ENCODE assay signal across 16 cellular contexts in the genomic region with DNA sequence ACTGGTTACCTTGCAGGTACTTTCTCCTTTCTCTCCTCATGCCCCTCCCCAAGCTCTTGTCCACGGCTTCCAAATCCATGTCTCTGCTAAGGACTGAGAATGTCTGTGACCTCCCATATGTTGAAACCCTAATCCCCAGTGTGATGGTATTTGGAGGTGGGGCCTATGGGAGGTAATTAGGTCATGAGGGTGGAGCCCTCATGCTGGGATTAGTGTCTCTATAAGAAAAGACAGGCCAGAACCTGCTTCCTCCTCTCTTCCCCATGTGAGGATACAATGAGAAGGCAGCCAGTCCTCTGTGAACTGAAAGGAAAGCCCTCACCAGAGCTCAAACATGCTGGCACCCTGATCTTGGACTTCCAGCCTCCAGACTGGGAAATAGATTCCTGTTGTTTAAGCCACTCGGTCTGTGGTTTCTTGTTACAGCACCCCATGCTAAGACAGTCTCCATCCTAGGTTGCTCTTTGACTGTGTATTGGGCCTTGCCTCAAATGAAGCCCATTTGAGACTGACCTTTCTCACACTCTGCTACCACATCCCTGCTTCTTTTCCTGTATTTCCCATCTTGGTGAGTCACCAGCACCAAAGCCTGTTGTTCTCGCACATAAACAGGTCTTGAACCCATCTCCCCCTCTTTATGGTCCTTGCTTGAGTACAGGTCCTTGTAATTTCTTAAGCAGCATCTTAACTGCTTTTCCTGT.
DNase-seq lines count a peak whose midpoint lies in the region; ATAC-seq lines count a peak whose summit lies in the region.
"Had no signal": no experiment of that assay in that cellular context is flagged by ENCODE, and none has a peak within 500 bp of the region (broad histone marks: within the 10 kb centered on the region; RNA-seq: fewer than 3 reads in every experiment).

No MANE protein-coding gene starts in this region.

- H2AFZ ChIP-seq in neuronal stem cell (ENCODE audit: low read length) = peak overlapping the region; percentile 3

- H3K4me2 ChIP-seq in neuronal stem cell (ENCODE audit: insufficient read depth, low read length, poor library complexity, severe bottlenecking) = no peak overlapping the region

- no peak overlapping the region for H3K14ac ChIP-seq in neuronal stem cell (ENCODE audit: low read length)

- H2BK120ac ChIP-seq in neuronal stem cell (ENCODE audit: low read depth, low read length) = no peak overlapping the region

- H3K4me1 ChIP-seq in esophagus (ENCODE audit: control insufficient read depth in 2 of 2, insufficient read depth in 2 of 2, low read length in 1 of 2) (peaks cover 0 to 7% of the 10 kb centered on the region in 2 donors), neuronal stem cell (ENCODE audit: control insufficient read depth in 2 of 2, insufficient read depth in 1 of 2, low read depth in 1 of 2, low read length in 2 of 2) (peaks cover 7 to 8% of the 10 kb centered on the region in 2 donors)
- H3K4me1 ChIP-seq: tibial artery had no signal

- peak overlapping the region; percentile 76 to 89 for H3K27ac ChIP-seq in esophagus (ENCODE audit: low read depth in 2 of 2, low read length in 1 of 2)
- no peak overlapping the region for H3K27ac ChIP-seq in neuronal stem cell (replicated peaks; ENCODE audit: low read length)
- H3K27ac ChIP-seq: dorsolateral prefrontal cortex, tibial artery had no signal

- no peak overlapping the region for H3K23ac ChIP-seq in neuronal stem cell (ENCODE audit: low read depth, low read length, poor library complexity)

- DNase-seq in H7 (peak; percentile 30), OCI-M1 (lab: John Stamatoyannopoulos, UW) (peak; percentile 14), neuronal stem cell (ENCODE audit: low spot score) (peak; percentile 63), midbrain (lab: John Stamatoyannopoulos, UW) (no peak)
- DNase-seq in activated CD4-positive, alpha-beta memory T cell treated with anti-CD3 and anti-CD28 coated beads, Interleukin-2, amount 10 ng/mL, durations not matched to agents 7 days and 5 days = no peak
- DNase-seq: aorta, dorsolateral prefrontal cortex, kidney, NCI-H748 treated with DMSO at 0.1 percent for 48 hours, tibial artery had no signal

- POLR2A ChIA-PET in activated CD4-positive, alpha-beta memory T cell treated with anti-CD3 and anti-CD28 coated beads, Interleukin-2, amount 10 ng/mL, durations not matched to agents 7 days and 5 days (lab: Charles Lee) = interaction anchor here (0.6 kb wide), 1 partner anchor 257 kb away, joined by 3 read pairs; no protein-coding TSS in a partner anchor

- H3K79me1 ChIP-seq in neuronal stem cell (ENCODE audit: low read depth, low read length) = no peaks in the 10 kb centered on the region

- CTCF ChIA-PET in activated CD4-positive, alpha-beta memory T cell treated with anti-CD3 and anti-CD28 coated beads, Interleukin-2, amount 10 ng/mL, durations not matched to agents 7 days and 5 days (lab: Charles Lee) = interaction anchor here (1.3 to 1.6 kb wide), 2 partner anchors 160 to 178 kb away, joined by 4 to 6 read pairs; a partner anchor contains a TSS

- no peak overlapping the region for H2AK5ac ChIP-seq in neuronal stem cell (ENCODE audit: low read depth, low read length)

- H3K9me3 Mint-ChIP-seq in activated CD4-positive, alpha-beta memory T cell treated with anti-CD3 and anti-CD28 coated beads, Interleukin-2, amount 10 ng/mL, durations not matched to agents 7 days and 5 days = no peaks in the 10 kb centered on the region

- no peak for ATAC-seq in GM19467 (IDR thresholded peaks at IDR 0.05; ENCODE audit: unreplicated experiment)
- ATAC-seq in HG03342 (IDR thresholded peaks at IDR 0.05; ENCODE audit: unreplicated experiment) = no peak
- ATAC-seq: HepG2, Right ventricle myocardium inferior had no signal

- H2BK12ac ChIP-seq in neuronal stem cell (ENCODE audit: low read length) = no peak overlapping the region

- H3K36me3 ChIP-seq in H7 (replicated peaks; ENCODE audit: control insufficient read depth, insufficient read depth, low read length) = no peaks in the 10 kb centered on the region
- no peaks in the 10 kb centered on the region for H3K36me3 ChIP-seq in esophagus (ENCODE audit: control insufficient read depth in 2 of 2, insufficient read depth in 2 of 2, low read length in 1 of 2)
- H3K36me3 ChIP-seq in neuronal stem cell (replicated peaks in 1 of 2; ENCODE audit: control insufficient read depth in 2 of 2, insufficient read depth in 2 of 2, low read length in 2 of 2) = no peaks in the 10 kb centered on the region

- no peak overlapping the region for H3K4ac ChIP-seq in neuronal stem cell (ENCODE audit: low read length)

- H4K91ac ChIP-seq in neuronal stem cell (ENCODE audit: low read depth, low read length, poor library complexity) = no peak overlapping the region

- no peaks in the 10 kb centered on the region for H3K27me3 ChIP-seq in H7 (ENCODE audit: control insufficient read depth, insufficient read depth, low read length)
- H3K27me3 ChIP-seq in esophagus (ENCODE audit: control insufficient read depth in 1 of 2, insufficient read depth in 2 of 2, low read length in 2 of 2) = no peaks in the 10 kb centered on the region
- peaks cover 0 to 2% (median 0%) of the 10 kb centered on the region in 3 experiments for H3K27me3 ChIP-seq in neuronal stem cell (ENCODE audit: control insufficient read depth in 3 of 3, insufficient read depth in 3 of 3, low read depth in 1 of 3, low read length in 3 of 3)
- H3K27me3 ChIP-seq: dorsolateral prefrontal cortex, tibial artery had no signal

- no peak overlapping the region for H2BK5ac ChIP-seq in neuronal stem cell (ENCODE audit: low read length)

- no peaks in the 10 kb centered on the region for H3K36me3 Mint-ChIP-seq in activated CD4-positive, alpha-beta memory T cell treated with anti-CD3 and anti-CD28 coated beads, Interleukin-2, amount 10 ng/mL, durations not matched to agents 7 days and 5 days (ENCODE audit: low read depth)

- 56 to 71% methylated on average over 3 of the region's 3 CpGs for WGBS in esophagus, 2 donors
- WGBS in neuronal stem cell (ENCODE audit: extremely low coverage in 2 of 2, insufficient read length in 2 of 2, insufficient replicate concordance in 1 of 2), 2 donors = no CpG with 5 or more reads among the region's 3 CpGs

- H4K8ac ChIP-seq in neuronal stem cell (ENCODE audit: low read depth, low read length) = no peak overlapping the region

- no peak overlapping the region for H3K18ac ChIP-seq in neuronal stem cell (ENCODE audit: low read length)

- no peak overlapping the region for H3K4me3 Mint-ChIP-seq in activated CD4-positive, alpha-beta memory T cell treated with anti-CD3 and anti-CD28 coated beads, Interleukin-2, amount 10 ng/mL, durations not matched to agents 7 days and 5 days
- H3K4me3 Mint-ChIP-seq: B cell had no signal

- H3K4me1 Mint-ChIP-seq in activated CD4-positive, alpha-beta memory T cell treated with anti-CD3 and anti-CD28 coated beads, Interleukin-2, amount 10 ng/mL, durations not matched to agents 7 days and 5 days = no peaks in the 10 kb centered on the region
- H3K4me1 Mint-ChIP-seq: B cell had no signal

- H3K4me3 ChIP-seq in H7 (ENCODE audit: insufficient read depth, low read depth, low read length) = no peak overlapping the region
- no peak overlapping the region for H3K4me3 ChIP-seq in esophagus (ENCODE audit: low read depth in 1 of 2, low read length in 2 of 2)
- H3K4me3 ChIP-seq in neuronal stem cell (ENCODE audit: low read length in 2 of 2) = no peak overlapping the region
- H3K4me3 ChIP-seq: dorsolateral prefrontal cortex, tibial artery had no signal

- H3K9ac ChIP-seq in neuronal stem cell (ENCODE audit: low read depth, low read length, poor library complexity) = no peak overlapping the region

- no peak overlapping the region for H2BK15ac ChIP-seq in neuronal stem cell (ENCODE audit: low read length)

- H3K27ac Mint-ChIP-seq in activated CD4-positive, alpha-beta memory T cell treated with anti-CD3 and anti-CD28 coated beads, Interleukin-2, amount 10 ng/mL, durations not matched to agents 7 days and 5 days = no peak overlapping the region
- H3K27ac Mint-ChIP-seq: B cell had no signal

- no peaks in the 10 kb centered on the region for H3K27me3 Mint-ChIP-seq in activated CD4-positive, alpha-beta memory T cell treated with anti-CD3 and anti-CD28 coated beads, Interleukin-2, amount 10 ng/mL, durations not matched to agents 7 days and 5 days
- H3K27me3 Mint-ChIP-seq: B cell had no signal

- H3K9me3 ChIP-seq in esophagus (ENCODE audit: control insufficient read depth in 2 of 2, insufficient read depth in 1 of 2, low read depth in 1 of 2, low read length in 1 of 2) = no peaks in the 10 kb centered on the region
- no peaks in the 10 kb centered on the region for H3K9me3 ChIP-seq in neuronal stem cell (replicated peaks in 1 of 2; ENCODE audit: control insufficient read depth in 2 of 2, insufficient read depth in 1 of 2, low read depth in 1 of 2, low read length in 2 of 2)
- H3K9me3 ChIP-seq: tibial artery had no signal

Comparison
In these comparisons a context has a peak if more than half of its experiments do, and no peak if none do; other contexts are left out.
1. DNase-seq: peak in H7 (single experiment), OCI-M1 (single experiment) and neuronal stem cell (single experiment); none in midbrain (single experiment) and activated CD4-positive, alpha-beta memory T cell treated with anti-CD3 and anti-CD28 coated beads, Interleukin-2, amount 10 ng/mL, durations not matched to agents 7 days and 5 days (single experiment).